ENCODE assay signal across 9 cellular contexts in genomic region chr9:16704489-16705111, GRCh38.
DNase-seq lines count a peak whose midpoint lies in the region; ATAC-seq, FAIRE-seq and TF ChIP-seq lines count a peak whose summit lies in the region.
"Had no signal": no experiment of that assay in that cellular context is flagged by ENCODE, and none has a peak within 500 bp of the region (broad histone marks: within the 10 kb centered on the region; RNA-seq: fewer than 3 reads in every experiment).

No MANE protein-coding gene starts in this region.

- H3K4me3 ChIP-seq in A549 (peak overlapping the region; percentile 44), fibroblast of lung (replicated peaks in 1 of 4; ENCODE audit: control extremely low read depth in 1 of 4, insufficient read depth in 1 of 4, low read depth in 3 of 4, low read length in 4 of 4) (peak overlapping the region; percentile 39 to 57 (median 49))
- H3K4me3 ChIP-seq in CD8-positive, alpha-beta memory T cell (ENCODE audit: low read length): no peak overlapping the region

- H3K9me3 ChIP-seq in A549 (no peaks in the 10 kb centered on the region), fibroblast of lung (ENCODE audit: control insufficient read depth, insufficient read depth, low read depth, low read length) (no peaks in the 10 kb centered on the region)
- no peaks in the 10 kb centered on the region for H3K9me3 ChIP-seq in CD8-positive, alpha-beta memory T cell (ENCODE audit: low read length)

- no peaks in the 10 kb centered on the region for H3K36me3 ChIP-seq in fibroblast of lung (ENCODE audit: control insufficient read depth, insufficient read depth, low read length)
- H3K36me3 ChIP-seq in CD8-positive, alpha-beta memory T cell (ENCODE audit: insufficient read depth, low read length): no peaks in the 10 kb centered on the region

- TF ChIP-seq CTCF in A549 (IDR thresholded peaks at IDR 0.05) (no peak), fibroblast of lung (conservative IDR thresholded peaks at IDR 0.05 in 1 of 2, IDR thresholded peaks at IDR 0.05 in 1 of 2; ENCODE audit: low read depth in 1 of 2, low read length in 2 of 2) (no peak), nephron progenitor cell (IDR thresholded peaks at IDR 0.05) (no peak)

- peaks cover 40% of the 10 kb centered on the region for H3K4me1 Mint-ChIP-seq in nephron progenitor cell
- H3K4me1 Mint-ChIP-seq in CD8-positive, alpha-beta memory T cell: no peaks in the 10 kb centered on the region

- CTCF ChIA-PET in A549 (lab: Yijun Ruan, JAX): interaction anchor here (0.7 to 1.1 kb wide), 2 partner anchors 21 to 22 kb away, joined by 3 to 4 read pairs; no protein-coding TSS in a partner anchor
- CTCF ChIA-PET in CD8-positive, alpha-beta memory T cell (lab: Charles Lee): no interaction called here

- WGBS in A549 (ENCODE audit: missing lambda C conversion rate): under 1% methylated on average over 9 of the region's 9 CpGs

- no peak for TF ChIP-seq POLR2A in A549 (IDR thresholded peaks at IDR 0.05; ENCODE audit: low read length)

- H3K9me3 Mint-ChIP-seq in nephron progenitor cell: no peaks in the 10 kb centered on the region
- H3K9me3 Mint-ChIP-seq in CD8-positive, alpha-beta memory T cell: peaks cover 4 to 17% (median 11%) of the 10 kb centered on the region in 5 donors

- no peaks in the 10 kb centered on the region for H4K20me1 ChIP-seq in fibroblast of lung (ENCODE audit: control insufficient read depth, extremely low read depth, insufficient read depth, low read length)

- peaks cover 35% of the 10 kb centered on the region for H3K79me2 ChIP-seq in fibroblast of lung (ENCODE audit: control insufficient read depth, insufficient read depth, low read length)

- POLR2A ChIA-PET in A549 (lab: Yijun Ruan, JAX): interaction anchor here (0.6 to 2.1 kb wide), 8 partner anchors 9 to 1251 kb away, joined by 3 to 17 read pairs (median 9); no protein-coding TSS in a partner anchor
- POLR2A ChIA-PET in CD8-positive, alpha-beta memory T cell (lab: Charles Lee): no interaction called here

- peak overlapping the region; percentile 90 for H3K4me2 ChIP-seq in A549
- H3K4me2 ChIP-seq in fibroblast of lung (ENCODE audit: extremely low read depth, insufficient read depth, low read length): peak overlapping the region; percentile 94

- H2AFZ ChIP-seq in fibroblast of lung (ENCODE audit: low read length): no peak overlapping the region

- no peak overlapping the region for H3K27ac Mint-ChIP-seq in nephron progenitor cell
- H3K27ac Mint-ChIP-seq in CD8-positive, alpha-beta memory T cell: no peak overlapping the region

- peak overlapping the region; percentile 76 for H3K9ac ChIP-seq in fibroblast of lung (ENCODE audit: insufficient read depth, low read length)

- H3K27ac ChIP-seq in A549 (peak overlapping the region; percentile 96), fibroblast of lung (ENCODE audit: insufficient read depth, low read length) (peak overlapping the region; percentile 99)
- H3K27ac ChIP-seq in CD8-positive, alpha-beta memory T cell (ENCODE audit: low read depth, low read length): no peak overlapping the region

- peaks cover 64% of the 10 kb centered on the region for H3K4me1 ChIP-seq in A549
- peaks cover 35% of the 10 kb centered on the region for H3K4me1 ChIP-seq in fibroblast of lung (ENCODE audit: control insufficient read depth, extremely low read depth, insufficient read depth, low read length)
- H3K4me1 ChIP-seq in CD8-positive, alpha-beta memory T cell (ENCODE audit: insufficient read depth, low read length): no peaks in the 10 kb centered on the region

- H3K36me3 Mint-ChIP-seq in nephron progenitor cell (ENCODE audit: low read depth): no peaks in the 10 kb centered on the region
- no peaks in the 10 kb centered on the region for H3K36me3 Mint-ChIP-seq in CD8-positive, alpha-beta memory T cell

- ATAC-seq in A549: peak; percentile 85 to 86

- H3K27me3 Mint-ChIP-seq in nephron progenitor cell (ENCODE audit: low read depth, poor library complexity): peaks cover 5% of the 10 kb centered on the region
- H3K27me3 Mint-ChIP-seq in CD8-positive, alpha-beta memory T cell: no peaks in the 10 kb centered on the region

- FAIRE-seq in A549 (lab: Jason Lieb, UNC): no peak
- peak; percentile 55 for FAIRE-seq in RCC 7860 (lab: Jason Lieb, UNC)
- FAIRE-seq: A204.1 had no signal

- DNase-seq in A549 (ENCODE audit: low read depth in 1 of 2, low spot score in 1 of 2): peak in 1 of 2 experiments; percentile 43
- no peak for DNase-seq in RCC 7860 (ENCODE audit: low spot score)
- DNase-seq in fibroblast of lung (ENCODE audit: low read depth in 2 of 2): peak in 1 of 2 donors; percentile 88
- peak; percentile 39 for DNase-seq in nephron progenitor cell
- DNase-seq in CD8-positive, alpha-beta memory T cell: no peak
- no peak for DNase-seq in DMS153 treated with DMSO at 0.1 percent for 48 hours (lab: John Stamatoyannopoulos, UW; ENCODE audit: unreplicated experiment)
- no peak for DNase-seq in NOMO-1 (lab: John Stamatoyannopoulos, UW; ENCODE audit: unreplicated experiment in 2 of 2)
- no peak for DNase-seq in NCI-H1048 (lab: John Stamatoyannopoulos, UW)

- H3K27me3 ChIP-seq in fibroblast of lung (ENCODE audit: control insufficient read depth, insufficient read depth, low read length): no peaks in the 10 kb centered on the region
- H3K27me3 ChIP-seq in CD8-positive, alpha-beta memory T cell (ENCODE audit: insufficient read depth, low read length, poor library complexity, severe bottlenecking): no peaks in the 10 kb centered on the region

- TF ChIP-seq RAD21 in A549 (conservative IDR thresholded peaks at IDR 0.05 in 1 of 2, IDR thresholded peaks at IDR 0.05 in 1 of 2): no peak

- TF ChIP-seq EP300 in A549 (IDR thresholded peaks at IDR 0.05): no peak; a peak in 1 of 5 replicates

- peak overlapping the region; percentile 35 for H3K4me3 Mint-ChIP-seq in nephron progenitor cell
- no peak overlapping the region for H3K4me3 Mint-ChIP-seq in CD8-positive, alpha-beta memory T cell

TF ChIP-seq in A549, 52 proteins besides CTCF, POLR2A, EP300 and RAD21:
- TF ChIP-seq HOXA7 (CRISPR knock-in tag; IDR thresholded peaks at IDR 0.05): no peak
- no peak for TF ChIP-seq RNF2 (IDR thresholded peaks at IDR 0.05; ENCODE audit: borderline replicate concordance, low read depth)
- TF ChIP-seq NR3C1 (IDR thresholded peaks at IDR 0.05): no peak
- no peak for TF ChIP-seq TFCP2L1 (CRISPR knock-in tag; IDR thresholded peaks at IDR 0.05)
- no peak for TF ChIP-seq NFE2L2 (conservative IDR thresholded peaks at IDR 0.05; ENCODE audit: low read length)
- TF ChIP-seq EHF (CRISPR knock-in tag; IDR thresholded peaks at IDR 0.05): no peak
- TF ChIP-seq RFX5 (IDR thresholded peaks at IDR 0.05): no peak
- no peak for TF ChIP-seq ZNF302 (CRISPR knock-in tag; IDR thresholded peaks at IDR 0.05)
- TF ChIP-seq BHLHE40 (IDR thresholded peaks at IDR 0.05; ENCODE audit: low read depth, low read length): no peak
- TF ChIP-seq JUN (IDR thresholded peaks at IDR 0.05): no peak; a peak in 1 of 5 replicates
- TF ChIP-seq HOXB13 (CRISPR knock-in tag; IDR thresholded peaks at IDR 0.05; ENCODE audit: low read depth): no peak
- no peak for TF ChIP-seq HOXB5 (CRISPR knock-in tag; IDR thresholded peaks at IDR 0.05)
- no peak for TF ChIP-seq ELK1 (IDR thresholded peaks at IDR 0.05; ENCODE audit: low read depth, low read length)
- TF ChIP-seq FOXS1 (CRISPR knock-in tag; IDR thresholded peaks at IDR 0.05): no peak
- TF ChIP-seq BCL3 (IDR thresholded peaks at IDR 0.05): no peak
- TF ChIP-seq CHD2 (IDR thresholded peaks at IDR 0.05; ENCODE audit: low read length, partially characterized antibody): no peak
